ENCODE assay signal across 33 cellular contexts in genomic region chr1:234079896-234080295, GRCh38.
"Had no signal": no experiment of that assay in that cellular context is flagged by ENCODE, and none has a peak within 500 bp of the region (broad histone marks: within the 10 kb centered on the region; RNA-seq: fewer than 3 reads in every experiment).

No MANE protein-coding gene starts in this region.

- H3K36me3 Mint-ChIP-seq: activated CD4-positive, alpha-beta memory T cell treated with anti-CD3 and anti-CD28 coated beads for 36 hours; activated CD8-positive, alpha-beta memory T cell treated with anti-CD3 and anti-CD28 coated beads, Interleukin-2, amount 10 ng/mL, durations not matched to agents 7 days and 5 days; activated naive CD4-positive, alpha-beta T cell treated with anti-CD3 and anti-CD28 coated beads, Interleukin-2, amount 50 U/mL, for 24 hours; activated naive CD8-positive, alpha-beta T cell treated with anti-CD3 and anti-CD28 coated beads for 36 hours had no signal

- H3K36me3 ChIP-seq: adrenal gland, heart left ventricle, WERI-Rb-1 had no signal

- H3K27ac Mint-ChIP-seq: activated CD4-positive, alpha-beta memory T cell treated with anti-CD3 and anti-CD28 coated beads for 36 hours; activated CD4-positive, alpha-beta T cell treated with anti-CD3 and anti-CD28 coated beads for 36 hours; activated CD4-positive, alpha-beta T cell treated with anti-CD3 and anti-CD28 coated beads, Interleukin-2, amount 10 ng/mL, durations not matched to agents 24 days and 14 days; activated CD8-positive, alpha-beta memory T cell treated with anti-CD3 and anti-CD28 coated beads, Interleukin-2, amount 10 ng/mL, durations not matched to agents 7 days and 5 days; activated CD8-positive, alpha-beta T cell treated with anti-CD3 and anti-CD28 coated beads, Interleukin-2, amount 10 ng/mL, durations not matched to agents 7 days and 5 days; activated naive CD4-positive, alpha-beta T cell treated with anti-CD3 and anti-CD28 coated beads for 36 hours; activated naive CD4-positive, alpha-beta T cell treated with anti-CD3 and anti-CD28 coated beads, Interleukin-2, amount 50 U/mL, for 24 hours; activated naive CD8-positive, alpha-beta T cell treated with anti-CD3 and anti-CD28 coated beads for 36 hours; activated naive CD8-positive, alpha-beta T cell treated with anti-CD3 and anti-CD28 coated beads, Interleukin-2, amount 50 U/mL, for 24 hours; activated T-helper 1 cell treated with anti-CD3 and anti-CD28 coated beads, Interleukin-12 subunit alpha, Interleukin-12 subunit beta, Interleukin-2, Interleukin-4 antibody, amounts not matched to agents 30 ng/mL and 10 ng/mL and 1 ng/mL, durations not matched to agents 14 hours and 24 hours and 36 hours; activated T-helper 2 cell treated with anti-CD3 and anti-CD28 coated beads, Interferon-gamma antibody, Interleukin-2, Interleukin-4, amounts not matched to agents 10 μg/mL and 5 μg/mL and 100 μg/mL, durations not matched to agents 14 hours and 24 hours and 36 hours; effector memory CD8-positive, alpha-beta T cell; T-helper 17 cell; T-helper 2 cell treated with Interferon-gamma antibody and Interleukin-4, amounts not matched to agents 5 μg/mL and 100 μg/mL, for 36 hours had no signal

- H3K4me3 ChIP-seq: adrenal gland, body of pancreas, heart left ventricle had no signal

- H3K4me3 Mint-ChIP-seq: activated CD4-positive, alpha-beta memory T cell treated with anti-CD3 and anti-CD28 coated beads for 36 hours; activated CD4-positive, alpha-beta T cell treated with anti-CD3 and anti-CD28 coated beads for 36 hours; activated CD4-positive, alpha-beta T cell treated with anti-CD3 and anti-CD28 coated beads, Interleukin-2, amount 10 ng/mL, durations not matched to agents 24 days and 14 days; activated CD8-positive, alpha-beta memory T cell treated with anti-CD3 and anti-CD28 coated beads, Interleukin-2, amount 10 ng/mL, durations not matched to agents 7 days and 5 days; activated CD8-positive, alpha-beta T cell treated with anti-CD3 and anti-CD28 coated beads, Interleukin-2, amount 10 ng/mL, durations not matched to agents 7 days and 5 days; activated naive CD4-positive, alpha-beta T cell treated with anti-CD3 and anti-CD28 coated beads for 36 hours; activated naive CD4-positive, alpha-beta T cell treated with anti-CD3 and anti-CD28 coated beads, Interleukin-2, amount 50 U/mL, for 24 hours; activated naive CD8-positive, alpha-beta T cell treated with anti-CD3 and anti-CD28 coated beads for 36 hours; activated naive CD8-positive, alpha-beta T cell treated with anti-CD3 and anti-CD28 coated beads, Interleukin-2, amount 50 U/mL, for 24 hours; activated T-helper 1 cell treated with anti-CD3 and anti-CD28 coated beads, Interleukin-12 subunit alpha, Interleukin-12 subunit beta, Interleukin-2, Interleukin-4 antibody, amounts not matched to agents 30 ng/mL and 10 ng/mL and 1 ng/mL, durations not matched to agents 14 hours and 24 hours and 36 hours; effector memory CD8-positive, alpha-beta T cell; T-helper 17 cell; T-helper 2 cell treated with Interferon-gamma antibody and Interleukin-4, amounts not matched to agents 5 μg/mL and 100 μg/mL, for 36 hours had no signal

- H3K9me3 Mint-ChIP-seq: activated CD4-positive, alpha-beta memory T cell treated with anti-CD3 and anti-CD28 coated beads for 36 hours; activated CD4-positive, alpha-beta T cell treated with anti-CD3 and anti-CD28 coated beads, Interleukin-2, amount 10 ng/mL, durations not matched to agents 24 days and 14 days; activated naive CD4-positive, alpha-beta T cell treated with anti-CD3 and anti-CD28 coated beads for 36 hours; activated naive CD4-positive, alpha-beta T cell treated with anti-CD3 and anti-CD28 coated beads, Interleukin-2, amount 50 U/mL, for 24 hours; activated naive CD8-positive, alpha-beta T cell treated with anti-CD3 and anti-CD28 coated beads, Interleukin-2, amount 50 U/mL, for 24 hours; activated T-helper 1 cell treated with anti-CD3 and anti-CD28 coated beads, Interleukin-12 subunit alpha, Interleukin-12 subunit beta, Interleukin-2, Interleukin-4 antibody, amounts not matched to agents 30 ng/mL and 10 ng/mL and 1 ng/mL, durations not matched to agents 14 hours and 24 hours and 36 hours; activated T-helper 2 cell treated with anti-CD3 and anti-CD28 coated beads, Interferon-gamma antibody, Interleukin-2, Interleukin-4, amounts not matched to agents 10 μg/mL and 5 μg/mL and 100 μg/mL, durations not matched to agents 14 hours and 24 hours and 36 hours; effector memory CD8-positive, alpha-beta T cell; T-helper 2 cell treated with Interferon-gamma antibody and Interleukin-4, amounts not matched to agents 5 μg/mL and 100 μg/mL, for 36 hours had no signal

- H3K4me1 ChIP-seq: adrenal gland, body of pancreas, heart left ventricle had no signal

- ATAC-seq: activated CD4-positive, alpha-beta T cell treated with anti-CD3 and anti-CD28 coated beads for 36 hours; activated CD8-positive, alpha-beta memory T cell treated with anti-CD3 and anti-CD28 coated beads, Interleukin-2, amount 10 ng/mL, durations not matched to agents 7 days and 5 days; activated CD8-positive, alpha-beta T cell treated with anti-CD3 and anti-CD28 coated beads, Interleukin-2, amount 10 ng/mL, durations not matched to agents 7 days and 5 days; activated naive CD8-positive, alpha-beta T cell treated with anti-CD3 and anti-CD28 coated beads, Interleukin-2, amount 50 U/mL, for 24 hours; body of pancreas; effector memory CD8-positive, alpha-beta T cell; heart left ventricle; T-helper 17 cell had no signal

- DNase-seq: activated CD4-positive, alpha-beta memory T cell treated with anti-CD3 and anti-CD28 coated beads for 36 hours; activated CD4-positive, alpha-beta T cell treated with anti-CD3 and anti-CD28 coated beads for 36 hours; activated CD4-positive, alpha-beta T cell treated with anti-CD3 and anti-CD28 coated beads, Interleukin-2, amount 10 ng/mL, durations not matched to agents 24 days and 14 days; activated CD4-positive, CD25-positive, alpha-beta regulatory T cell; activated CD4-positive, CD25-positive, alpha-beta regulatory T cell treated with anti-CD3 and anti-CD28 coated beads, Interleukin-2, amount 50 U/mL, for 72 hours; activated CD8-positive, alpha-beta memory T cell treated with anti-CD3 and anti-CD28 coated beads, Interleukin-2, amount 10 ng/mL, durations not matched to agents 7 days and 5 days; activated CD8-positive, alpha-beta memory T cell treated with anti-CD3 and anti-CD28 coated beads, Interleukin-2, amount 50 U/mL, for 4 hours; activated CD8-positive, alpha-beta T cell treated with anti-CD3 and anti-CD28 coated beads, Interleukin-2, amount 10 ng/mL, durations not matched to agents 7 days and 5 days; activated effector memory CD4-positive, alpha-beta T cell treated with anti-CD3 and anti-CD28 coated beads, Interleukin-2, amount 50 U/mL, for 16 hours; activated naive CD4-positive, alpha-beta T cell treated with anti-CD3 and anti-CD28 coated beads for 36 hours; activated naive CD8-positive, alpha-beta T cell treated with anti-CD3 and anti-CD28 coated beads for 36 hours; activated naive CD8-positive, alpha-beta T cell treated with anti-CD3 and anti-CD28 coated beads, Interleukin-2, amount 50 U/mL, for 24 hours; activated T-cell treated with anti-CD3 and anti-CD28 coated beads, Interleukin-2, amount 50 U/mL, for 1 hour; activated T-cell treated with anti-CD3 and anti-CD28 coated beads, Interleukin-2, amount 50 U/mL, for 48 hours; adrenal gland; amygdala; aorta; body of pancreas; caudate nucleus; cortex of kidney; dermis blood vessel endothelial cell; effector CD4-positive, alpha-beta T cell; effector memory CD8-positive, alpha-beta T cell; foreskin fibroblast; heart left ventricle; T-helper 17 cell; T1000; WERI-Rb-1 had no signal

- H3K4me1 Mint-ChIP-seq: activated CD4-positive, alpha-beta T cell treated with anti-CD3 and anti-CD28 coated beads for 36 hours; activated CD4-positive, alpha-beta T cell treated with anti-CD3 and anti-CD28 coated beads, Interleukin-2, amount 10 ng/mL, durations not matched to agents 24 days and 14 days; activated CD8-positive, alpha-beta memory T cell treated with anti-CD3 and anti-CD28 coated beads, Interleukin-2, amount 10 ng/mL, durations not matched to agents 7 days and 5 days; activated naive CD4-positive, alpha-beta T cell treated with anti-CD3 and anti-CD28 coated beads, Interleukin-2, amount 50 U/mL, for 24 hours; activated naive CD8-positive, alpha-beta T cell treated with anti-CD3 and anti-CD28 coated beads for 36 hours; activated naive CD8-positive, alpha-beta T cell treated with anti-CD3 and anti-CD28 coated beads, Interleukin-2, amount 50 U/mL, for 24 hours; T-helper 17 cell had no signal

- H3K27me3 ChIP-seq: adrenal gland, body of pancreas, heart left ventricle had no signal

- H3K9me3 ChIP-seq: adrenal gland, body of pancreas, heart left ventricle had no signal

- H3K27ac ChIP-seq: adrenal gland, body of pancreas, epithelial cell of prostate, heart left ventricle, WERI-Rb-1 had no signal
